In the genomic region with DNA sequence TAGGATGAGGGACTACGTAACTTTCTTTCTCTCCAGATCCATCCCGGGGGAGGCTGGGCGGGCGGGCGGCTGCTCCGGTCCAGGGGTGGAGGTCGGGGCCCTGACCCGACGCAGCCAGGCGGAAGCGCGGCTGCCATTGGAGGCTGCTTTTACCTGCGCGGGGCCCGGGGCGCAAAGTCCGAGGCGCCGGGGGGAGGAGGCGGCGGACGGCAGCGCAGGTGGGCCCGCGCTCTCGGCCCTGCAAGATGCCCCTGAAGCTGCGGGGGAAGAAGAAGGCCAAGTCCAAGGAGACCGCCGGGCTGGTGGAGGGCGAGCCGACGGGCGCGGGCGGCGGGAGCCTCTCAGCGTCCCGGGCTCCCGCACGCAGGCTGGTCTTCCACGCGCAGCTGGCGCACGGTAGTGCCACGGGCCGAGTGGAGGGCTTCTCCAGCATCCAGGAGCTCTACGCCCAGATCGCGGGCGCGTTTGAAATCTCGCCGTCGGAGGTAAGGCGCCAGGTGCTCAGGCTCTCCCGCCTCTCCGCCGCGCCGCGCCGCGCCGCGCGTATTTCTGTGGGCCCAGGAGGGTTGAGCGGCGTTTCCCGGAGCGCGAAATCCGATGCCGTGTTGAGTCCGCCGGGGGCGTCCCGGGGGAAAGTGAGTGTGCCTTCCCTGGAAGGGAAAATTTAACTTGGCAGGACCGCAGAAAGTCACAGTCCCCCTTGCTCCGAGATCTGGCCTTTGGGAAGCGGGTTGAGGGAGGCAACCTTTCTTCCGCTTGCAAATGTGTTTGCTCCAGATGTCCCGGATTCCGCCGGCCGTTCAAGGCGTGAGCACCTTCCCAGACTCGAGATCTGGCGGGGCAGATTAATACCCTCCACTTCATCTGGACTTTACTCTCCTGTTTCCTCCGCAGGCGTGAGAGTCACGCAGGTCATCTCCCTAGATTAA, we compare ENCODE assay signal across 1 cellular context.
TF ChIP-seq lines count a peak whose summit lies in the region.

A gene with protein sequence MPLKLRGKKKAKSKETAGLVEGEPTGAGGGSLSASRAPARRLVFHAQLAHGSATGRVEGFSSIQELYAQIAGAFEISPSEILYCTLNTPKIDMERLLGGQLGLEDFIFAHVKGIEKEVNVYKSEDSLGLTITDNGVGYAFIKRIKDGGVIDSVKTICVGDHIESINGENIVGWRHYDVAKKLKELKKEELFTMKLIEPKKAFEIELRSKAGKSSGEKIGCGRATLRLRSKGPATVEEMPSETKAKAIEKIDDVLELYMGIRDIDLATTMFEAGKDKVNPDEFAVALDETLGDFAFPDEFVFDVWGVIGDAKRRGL (plus strand): TSS at position 117 of the 929 bp plus-strand sequence. CDS start 129 bp downstream, at position 246.

TF ChIP-seq in HepG2, 621 proteins besides CTCF, POLR2A, EP300 and RAD21 (continued from another document and continues in another):
- TF ChIP-seq, protein P1, sequence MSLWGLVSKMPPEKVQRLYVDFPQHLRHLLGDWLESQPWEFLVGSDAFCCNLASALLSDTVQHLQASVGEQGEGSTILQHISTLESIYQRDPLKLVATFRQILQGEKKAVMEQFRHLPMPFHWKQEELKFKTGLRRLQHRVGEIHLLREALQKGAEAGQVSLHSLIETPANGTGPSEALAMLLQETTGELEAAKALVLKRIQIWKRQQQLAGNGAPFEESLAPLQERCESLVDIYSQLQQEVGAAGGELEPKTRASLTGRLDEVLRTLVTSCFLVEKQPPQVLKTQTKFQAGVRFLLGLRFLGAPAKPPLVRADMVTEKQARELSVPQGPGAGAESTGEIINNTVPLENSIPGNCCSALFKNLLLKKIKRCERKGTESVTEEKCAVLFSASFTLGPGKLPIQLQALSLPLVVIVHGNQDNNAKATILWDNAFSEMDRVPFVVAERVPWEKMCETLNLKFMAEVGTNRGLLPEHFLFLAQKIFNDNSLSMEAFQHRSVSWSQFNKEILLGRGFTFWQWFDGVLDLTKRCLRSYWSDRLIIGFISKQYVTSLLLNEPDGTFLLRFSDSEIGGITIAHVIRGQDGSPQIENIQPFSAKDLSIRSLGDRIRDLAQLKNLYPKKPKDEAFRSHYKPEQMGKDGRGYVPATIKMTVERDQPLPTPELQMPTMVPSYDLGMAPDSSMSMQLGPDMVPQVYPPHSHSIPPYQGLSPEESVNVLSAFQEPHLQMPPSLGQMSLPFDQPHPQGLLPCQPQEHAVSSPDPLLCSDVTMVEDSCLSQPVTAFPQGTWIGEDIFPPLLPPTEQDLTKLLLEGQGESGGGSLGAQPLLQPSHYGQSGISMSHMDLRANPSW (CRISPR knock-in tag; IDR thresholded peaks at IDR 0.05; ENCODE audit: borderline replicate concordance): no peak
- TF ChIP-seq, protein P2, sequence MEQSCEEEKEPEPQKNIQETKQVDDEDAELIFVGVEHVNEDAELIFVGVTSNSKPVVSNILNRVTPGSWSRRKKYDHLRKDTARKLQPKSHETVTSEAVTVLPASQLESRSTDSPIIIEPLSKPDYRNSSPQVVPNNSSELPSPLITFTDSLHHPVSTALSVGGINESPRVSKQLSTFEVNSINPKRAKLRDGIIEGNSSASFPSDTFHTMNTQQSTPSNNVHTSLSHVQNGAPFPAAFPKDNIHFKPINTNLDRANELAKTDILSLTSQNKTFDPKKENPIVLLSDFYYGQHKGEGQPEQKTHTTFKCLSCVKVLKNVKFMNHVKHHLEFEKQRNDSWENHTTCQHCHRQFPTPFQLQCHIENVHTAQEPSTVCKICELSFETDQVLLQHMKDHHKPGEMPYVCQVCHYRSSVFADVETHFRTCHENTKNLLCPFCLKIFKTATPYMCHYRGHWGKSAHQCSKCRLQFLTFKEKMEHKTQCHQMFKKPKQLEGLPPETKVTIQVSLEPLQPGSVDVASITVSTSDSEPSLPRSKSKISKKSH (CRISPR knock-in tag; IDR thresholded peaks at IDR 0.05; ENCODE audit: borderline replicate concordance): no peak
- TF ChIP-seq MTF2 (CRISPR knock-in tag; IDR thresholded peaks at IDR 0.05; ENCODE audit: borderline replicate concordance) (0 out of 2 replicates have a peak, but pooled peaks have one; percentile 26), SP2 (CRISPR knock-in tag; IDR thresholded peaks at IDR 0.05) (peak; percentile 45), ZNF225 (CRISPR knock-in tag; IDR thresholded peaks at IDR 0.05) (no peak), THYN1 (CRISPR knock-in tag; IDR thresholded peaks at IDR 0.05; ENCODE audit: borderline replicate concordance, low read depth) (no peak), ZSCAN21 (CRISPR knock-in tag; IDR thresholded peaks at IDR 0.05; ENCODE audit: borderline replicate concordance) (peak; percentile 28; the same call in 1 of the 2 replicates), ZNF816 (CRISPR knock-in tag; IDR thresholded peaks at IDR 0.05; ENCODE audit: borderline replicate concordance) (no peak), KDM1A (CRISPR knock-in tag; IDR thresholded peaks at IDR 0.05) (no peak; the same call in 1 of the 2 replicates), REPIN1 (CRISPR knock-in tag; IDR thresholded peaks at IDR 0.05; ENCODE audit: borderline replicate concordance, low read depth) (no peak), AGO1 (IDR thresholded peaks at IDR 0.05; ENCODE audit: low read depth, low read length, poor library complexity, severe bottlenecking) (peak; percentile 58), ZMAT3 (CRISPR knock-in tag; conservative IDR thresholded peaks at IDR 0.05) (no peak), ZNF746 (CRISPR knock-in tag; IDR thresholded peaks at IDR 0.05) (0 out of 2 replicates have a peak, but pooled peaks have one; percentile 18), ZNF768 (CRISPR knock-in tag; IDR thresholded peaks at IDR 0.05) (peak; percentile 57), NAIF1 (CRISPR knock-in tag; IDR thresholded peaks at IDR 0.05; ENCODE audit: borderline replicate concordance) (peak; percentile 62; the same call in 1 of the 2 replicates), KDM3A (CRISPR knock-in tag; IDR thresholded peaks at IDR 0.05; ENCODE audit: low read depth) (peak; percentile 85), SRY (CRISPR knock-in tag; IDR thresholded peaks at IDR 0.05) (no peak), RCOR2 (CRISPR knock-in tag; IDR thresholded peaks at IDR 0.05) (no peak), HIVEP1 (CRISPR knock-in tag; IDR thresholded peaks at IDR 0.05) (no peak), ZC3H4 (CRISPR knock-in tag; IDR thresholded peaks at IDR 0.05; ENCODE audit: borderline replicate concordance) (no peak), KDM6A (CRISPR knock-in tag; IDR thresholded peaks at IDR 0.05; ENCODE audit: low read depth) (no peak; the same call in 1 of the 2 replicates), ZNF441 (CRISPR knock-in tag; IDR thresholded peaks at IDR 0.05; ENCODE audit: borderline replicate concordance) (0 out of 2 replicates have a peak, but pooled peaks have one; percentile 23), SP5 (CRISPR knock-in tag; IDR thresholded peaks at IDR 0.05; ENCODE audit: borderline replicate concordance, low read depth) (no peak; the same call in 1 of the 2 replicates), ZNF570 (CRISPR knock-in tag; IDR thresholded peaks at IDR 0.05; ENCODE audit: borderline replicate concordance) (no peak)
- TF ChIP-seq, protein P3, sequence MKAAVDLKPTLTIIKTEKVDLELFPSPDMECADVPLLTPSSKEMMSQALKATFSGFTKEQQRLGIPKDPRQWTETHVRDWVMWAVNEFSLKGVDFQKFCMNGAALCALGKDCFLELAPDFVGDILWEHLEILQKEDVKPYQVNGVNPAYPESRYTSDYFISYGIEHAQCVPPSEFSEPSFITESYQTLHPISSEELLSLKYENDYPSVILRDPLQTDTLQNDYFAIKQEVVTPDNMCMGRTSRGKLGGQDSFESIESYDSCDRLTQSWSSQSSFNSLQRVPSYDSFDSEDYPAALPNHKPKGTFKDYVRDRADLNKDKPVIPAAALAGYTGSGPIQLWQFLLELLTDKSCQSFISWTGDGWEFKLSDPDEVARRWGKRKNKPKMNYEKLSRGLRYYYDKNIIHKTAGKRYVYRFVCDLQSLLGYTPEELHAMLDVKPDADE (CRISPR knock-in tag; IDR thresholded peaks at IDR 0.05): no peak
- TF ChIP-seq, protein P4, sequence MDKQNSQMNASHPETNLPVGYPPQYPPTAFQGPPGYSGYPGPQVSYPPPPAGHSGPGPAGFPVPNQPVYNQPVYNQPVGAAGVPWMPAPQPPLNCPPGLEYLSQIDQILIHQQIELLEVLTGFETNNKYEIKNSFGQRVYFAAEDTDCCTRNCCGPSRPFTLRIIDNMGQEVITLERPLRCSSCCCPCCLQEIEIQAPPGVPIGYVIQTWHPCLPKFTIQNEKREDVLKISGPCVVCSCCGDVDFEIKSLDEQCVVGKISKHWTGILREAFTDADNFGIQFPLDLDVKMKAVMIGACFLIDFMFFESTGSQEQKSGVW (CRISPR knock-in tag; IDR thresholded peaks at IDR 0.05; ENCODE audit: borderline replicate concordance): 0 out of 2 replicates have a peak, but pooled peaks have one; percentile 65
- TF ChIP-seq, protein P5, sequence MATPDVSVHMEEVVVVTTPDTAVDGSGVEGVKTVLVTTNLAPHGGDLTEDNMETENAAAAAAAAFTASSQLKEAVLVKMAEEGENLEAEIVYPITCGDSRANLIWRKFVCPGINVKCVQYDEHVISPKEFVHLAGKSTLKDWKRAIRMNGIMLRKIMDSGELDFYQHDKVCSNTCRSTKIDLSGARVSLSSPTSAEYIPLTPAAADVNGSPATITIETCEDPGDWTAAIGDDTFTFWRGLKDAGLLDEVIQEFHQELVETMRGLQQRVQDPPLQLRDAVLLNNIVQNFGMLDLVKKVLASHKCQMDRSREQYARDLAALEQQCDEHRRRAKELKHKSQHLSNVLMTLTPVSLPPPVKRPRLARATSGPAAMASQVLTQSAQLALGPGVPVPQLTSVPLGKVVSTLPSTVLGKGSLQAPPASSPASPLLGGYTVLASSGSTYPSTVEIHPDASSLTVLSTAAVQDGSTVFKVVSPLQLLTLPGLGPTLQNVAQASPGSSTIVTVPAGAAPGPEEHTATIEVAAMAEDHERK (CRISPR knock-in tag; IDR thresholded peaks at IDR 0.05; ENCODE audit: low read depth): peak; percentile 74
- TF ChIP-seq, protein P6, sequence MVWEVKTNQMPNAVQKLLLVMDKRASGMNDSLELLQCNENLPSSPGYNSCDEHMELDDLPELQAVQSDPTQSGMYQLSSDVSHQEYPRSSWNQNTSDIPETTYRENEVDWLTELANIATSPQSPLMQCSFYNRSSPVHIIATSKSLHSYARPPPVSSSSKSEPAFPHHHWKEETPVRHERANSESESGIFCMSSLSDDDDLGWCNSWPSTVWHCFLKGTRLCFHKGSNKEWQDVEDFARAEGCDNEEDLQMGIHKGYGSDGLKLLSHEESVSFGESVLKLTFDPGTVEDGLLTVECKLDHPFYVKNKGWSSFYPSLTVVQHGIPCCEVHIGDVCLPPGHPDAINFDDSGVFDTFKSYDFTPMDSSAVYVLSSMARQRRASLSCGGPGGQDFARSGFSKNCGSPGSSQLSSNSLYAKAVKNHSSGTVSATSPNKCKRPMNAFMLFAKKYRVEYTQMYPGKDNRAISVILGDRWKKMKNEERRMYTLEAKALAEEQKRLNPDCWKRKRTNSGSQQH (CRISPR knock-in tag; IDR thresholded peaks at IDR 0.05; ENCODE audit: low read depth): no peak
- TF ChIP-seq, protein P7, sequence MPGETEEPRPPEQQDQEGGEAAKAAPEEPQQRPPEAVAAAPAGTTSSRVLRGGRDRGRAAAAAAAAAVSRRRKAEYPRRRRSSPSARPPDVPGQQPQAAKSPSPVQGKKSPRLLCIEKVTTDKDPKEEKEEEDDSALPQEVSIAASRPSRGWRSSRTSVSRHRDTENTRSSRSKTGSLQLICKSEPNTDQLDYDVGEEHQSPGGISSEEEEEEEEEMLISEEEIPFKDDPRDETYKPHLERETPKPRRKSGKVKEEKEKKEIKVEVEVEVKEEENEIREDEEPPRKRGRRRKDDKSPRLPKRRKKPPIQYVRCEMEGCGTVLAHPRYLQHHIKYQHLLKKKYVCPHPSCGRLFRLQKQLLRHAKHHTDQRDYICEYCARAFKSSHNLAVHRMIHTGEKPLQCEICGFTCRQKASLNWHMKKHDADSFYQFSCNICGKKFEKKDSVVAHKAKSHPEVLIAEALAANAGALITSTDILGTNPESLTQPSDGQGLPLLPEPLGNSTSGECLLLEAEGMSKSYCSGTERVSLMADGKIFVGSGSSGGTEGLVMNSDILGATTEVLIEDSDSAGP (CRISPR knock-in tag; IDR thresholded peaks at IDR 0.05; ENCODE audit: borderline replicate concordance): peak; percentile 85; the same call in 1 of the 2 replicates
- TF ChIP-seq, protein P8, sequence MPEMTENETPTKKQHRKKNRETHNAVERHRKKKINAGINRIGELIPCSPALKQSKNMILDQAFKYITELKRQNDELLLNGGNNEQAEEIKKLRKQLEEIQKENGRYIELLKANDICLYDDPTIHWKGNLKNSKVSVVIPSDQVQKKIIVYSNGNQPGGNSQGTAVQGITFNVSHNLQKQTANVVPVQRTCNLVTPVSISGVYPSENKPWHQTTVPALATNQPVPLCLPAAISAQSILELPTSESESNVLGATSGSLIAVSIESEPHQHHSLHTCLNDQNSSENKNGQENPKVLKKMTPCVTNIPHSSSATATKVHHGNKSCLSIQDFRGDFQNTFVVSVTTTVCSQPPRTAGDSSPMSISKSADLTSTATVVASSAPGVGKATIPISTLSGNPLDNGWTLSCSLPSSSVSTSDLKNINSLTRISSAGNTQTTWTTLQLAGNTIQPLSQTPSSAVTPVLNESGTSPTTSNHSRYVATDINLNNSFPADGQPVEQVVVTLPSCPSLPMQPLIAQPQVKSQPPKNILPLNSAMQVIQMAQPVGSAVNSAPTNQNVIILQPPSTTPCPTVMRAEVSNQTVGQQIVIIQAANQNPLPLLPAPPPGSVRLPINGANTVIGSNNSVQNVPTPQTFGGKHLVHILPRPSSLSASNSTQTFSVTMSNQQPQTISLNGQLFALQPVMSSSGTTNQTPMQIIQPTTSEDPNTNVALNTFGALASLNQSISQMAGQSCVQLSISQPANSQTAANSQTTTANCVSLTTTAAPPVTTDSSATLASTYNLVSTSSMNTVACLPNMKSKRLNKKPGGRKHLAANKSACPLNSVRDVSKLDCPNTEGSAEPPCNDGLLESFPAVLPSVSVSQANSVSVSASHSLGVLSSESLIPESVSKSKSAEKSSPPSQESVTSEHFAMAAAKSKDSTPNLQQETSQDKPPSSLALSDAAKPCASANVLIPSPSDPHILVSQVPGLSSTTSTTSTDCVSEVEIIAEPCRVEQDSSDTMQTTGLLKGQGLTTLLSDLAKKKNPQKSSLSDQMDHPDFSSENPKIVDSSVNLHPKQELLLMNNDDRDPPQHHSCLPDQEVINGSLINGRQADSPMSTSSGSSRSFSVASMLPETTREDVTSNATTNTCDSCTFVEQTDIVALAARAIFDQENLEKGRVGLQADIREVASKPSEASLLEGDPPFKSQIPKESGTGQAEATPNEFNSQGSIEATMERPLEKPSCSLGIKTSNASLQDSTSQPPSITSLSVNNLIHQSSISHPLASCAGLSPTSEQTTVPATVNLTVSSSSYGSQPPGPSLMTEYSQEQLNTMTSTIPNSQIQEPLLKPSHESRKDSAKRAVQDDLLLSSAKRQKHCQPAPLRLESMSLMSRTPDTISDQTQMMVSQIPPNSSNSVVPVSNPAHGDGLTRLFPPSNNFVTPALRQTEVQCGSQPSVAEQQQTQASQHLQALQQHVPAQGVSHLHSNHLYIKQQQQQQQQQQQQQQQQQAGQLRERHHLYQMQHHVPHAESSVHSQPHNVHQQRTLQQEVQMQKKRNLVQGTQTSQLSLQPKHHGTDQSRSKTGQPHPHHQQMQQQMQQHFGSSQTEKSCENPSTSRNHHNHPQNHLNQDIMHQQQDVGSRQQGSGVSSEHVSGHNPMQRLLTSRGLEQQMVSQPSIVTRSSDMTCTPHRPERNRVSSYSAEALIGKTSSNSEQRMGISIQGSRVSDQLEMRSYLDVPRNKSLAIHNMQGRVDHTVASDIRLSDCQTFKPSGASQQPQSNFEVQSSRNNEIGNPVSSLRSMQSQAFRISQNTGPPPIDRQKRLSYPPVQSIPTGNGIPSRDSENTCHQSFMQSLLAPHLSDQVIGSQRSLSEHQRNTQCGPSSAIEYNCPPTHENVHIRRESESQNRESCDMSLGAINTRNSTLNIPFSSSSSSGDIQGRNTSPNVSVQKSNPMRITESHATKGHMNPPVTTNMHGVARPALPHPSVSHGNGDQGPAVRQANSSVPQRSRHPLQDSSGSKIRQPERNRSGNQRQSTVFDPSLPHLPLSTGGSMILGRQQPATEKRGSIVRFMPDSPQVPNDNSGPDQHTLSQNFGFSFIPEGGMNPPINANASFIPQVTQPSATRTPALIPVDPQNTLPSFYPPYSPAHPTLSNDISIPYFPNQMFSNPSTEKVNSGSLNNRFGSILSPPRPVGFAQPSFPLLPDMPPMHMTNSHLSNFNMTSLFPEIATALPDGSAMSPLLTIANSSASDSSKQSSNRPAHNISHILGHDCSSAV (CRISPR knock-in tag; IDR thresholded peaks at IDR 0.05; ENCODE audit: borderline replicate concordance): no peak
